In the genomic region with DNA sequence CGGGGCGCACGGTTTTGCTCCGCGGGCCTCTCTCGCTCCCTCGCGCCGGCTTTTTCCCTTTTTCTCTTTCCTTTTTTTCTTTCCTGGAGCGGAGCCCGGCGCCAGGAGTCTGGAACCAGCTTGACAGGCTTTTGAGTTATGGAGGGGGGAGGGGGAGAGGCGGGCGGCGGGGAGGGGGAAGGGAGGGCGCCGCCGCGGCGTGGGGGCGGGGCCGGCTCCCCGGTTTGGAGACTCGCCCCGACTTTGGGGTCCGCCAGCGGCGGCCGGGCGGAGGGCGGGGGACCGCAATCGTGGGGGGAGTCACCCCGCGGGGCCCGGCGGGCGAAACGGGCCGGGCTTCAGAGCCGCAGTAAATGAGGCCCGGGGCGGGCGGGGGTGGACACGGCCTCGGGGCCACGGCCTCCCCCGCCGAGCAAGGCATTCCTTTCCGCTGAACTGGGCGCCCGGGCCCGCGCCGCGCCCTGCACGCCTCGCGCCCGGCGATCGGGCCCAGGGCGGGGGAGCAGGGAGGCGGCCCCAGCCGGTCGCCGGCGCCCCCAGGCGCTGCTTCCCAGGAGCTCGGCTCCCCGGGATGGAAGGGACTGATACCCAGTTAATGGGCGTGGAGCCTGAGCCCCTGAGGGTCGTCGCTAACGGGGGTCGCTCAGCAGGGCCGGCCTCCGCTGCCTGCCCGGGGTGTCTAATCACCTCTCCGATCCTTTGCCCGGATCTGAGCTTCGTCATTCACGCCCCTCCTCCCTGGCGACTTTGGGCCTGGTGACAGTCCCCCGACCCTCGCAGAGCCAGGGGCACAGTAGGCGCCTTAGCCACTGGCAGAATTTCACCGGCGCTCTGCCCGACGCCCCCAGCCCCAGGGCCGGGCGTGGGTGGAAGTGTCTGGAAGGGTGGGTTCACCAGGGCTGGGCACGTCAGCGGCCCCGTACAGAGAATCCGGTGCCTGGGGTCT, we compare ENCODE assay signal across 1 cellular context.
TF ChIP-seq lines count a peak whose summit lies in the region.

No MANE protein-coding gene starts in this region.

TF ChIP-seq in SK-N-SH, 30 proteins besides CTCF, POLR2A, EP300 and RAD21 (continued from another document):
- TF ChIP-seq, protein P1, sequence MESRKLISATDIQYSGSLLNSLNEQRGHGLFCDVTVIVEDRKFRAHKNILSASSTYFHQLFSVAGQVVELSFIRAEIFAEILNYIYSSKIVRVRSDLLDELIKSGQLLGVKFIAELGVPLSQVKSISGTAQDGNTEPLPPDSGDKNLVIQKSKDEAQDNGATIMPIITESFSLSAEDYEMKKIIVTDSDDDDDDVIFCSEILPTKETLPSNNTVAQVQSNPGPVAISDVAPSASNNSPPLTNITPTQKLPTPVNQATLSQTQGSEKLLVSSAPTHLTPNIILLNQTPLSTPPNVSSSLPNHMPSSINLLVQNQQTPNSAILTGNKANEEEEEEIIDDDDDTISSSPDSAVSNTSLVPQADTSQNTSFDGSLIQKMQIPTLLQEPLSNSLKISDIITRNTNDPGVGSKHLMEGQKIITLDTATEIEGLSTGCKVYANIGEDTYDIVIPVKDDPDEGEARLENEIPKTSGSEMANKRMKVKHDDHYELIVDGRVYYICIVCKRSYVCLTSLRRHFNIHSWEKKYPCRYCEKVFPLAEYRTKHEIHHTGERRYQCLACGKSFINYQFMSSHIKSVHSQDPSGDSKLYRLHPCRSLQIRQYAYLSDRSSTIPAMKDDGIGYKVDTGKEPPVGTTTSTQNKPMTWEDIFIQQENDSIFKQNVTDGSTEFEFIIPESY (IDR thresholded peaks at IDR 0.05; ENCODE audit: borderline replicate concordance, low read depth): peak; percentile 1; the same call in 1 of the 2 replicates
- TF ChIP-seq NFIC (IDR thresholded peaks at IDR 0.05; ENCODE audit: borderline replicate concordance) (peak; percentile 74), TAF1 (IDR thresholded peaks at IDR 0.05; ENCODE audit: borderline replicate concordance, low read depth, low read length) (peak; percentile 60; the same call in 1 of the 2 replicates), FOXM1 (IDR thresholded peaks at IDR 0.05; ENCODE audit: low read depth) (peak; percentile 9; the same call in 1 of the 2 replicates), ELF1 (IDR thresholded peaks at IDR 0.05) (no peak), RFX5 (IDR thresholded peaks at IDR 0.05; ENCODE audit: low read length) (no peak), SMC3 (IDR thresholded peaks at IDR 0.05; ENCODE audit: low read depth, low read length) (peak; percentile 5; the same call in 1 of the 2 replicates), FOSL2 (IDR thresholded peaks at IDR 0.05; ENCODE audit: borderline replicate concordance, low read depth) (no peak), CHD2 (IDR thresholded peaks at IDR 0.05; ENCODE audit: low read length, partially characterized antibody) (peak; percentile 72), MXI1 (IDR thresholded peaks at IDR 0.05; ENCODE audit: low read depth, low read length) (no peak), JUND (IDR thresholded peaks at IDR 0.05) (peak; percentile 10; the same call in 1 of the 2 replicates), EZH2phosphoT487 (IDR thresholded peaks at IDR 0.05; ENCODE audit: borderline replicate concordance, low read depth) (no peak)
- TF ChIP-seq, protein P2, sequence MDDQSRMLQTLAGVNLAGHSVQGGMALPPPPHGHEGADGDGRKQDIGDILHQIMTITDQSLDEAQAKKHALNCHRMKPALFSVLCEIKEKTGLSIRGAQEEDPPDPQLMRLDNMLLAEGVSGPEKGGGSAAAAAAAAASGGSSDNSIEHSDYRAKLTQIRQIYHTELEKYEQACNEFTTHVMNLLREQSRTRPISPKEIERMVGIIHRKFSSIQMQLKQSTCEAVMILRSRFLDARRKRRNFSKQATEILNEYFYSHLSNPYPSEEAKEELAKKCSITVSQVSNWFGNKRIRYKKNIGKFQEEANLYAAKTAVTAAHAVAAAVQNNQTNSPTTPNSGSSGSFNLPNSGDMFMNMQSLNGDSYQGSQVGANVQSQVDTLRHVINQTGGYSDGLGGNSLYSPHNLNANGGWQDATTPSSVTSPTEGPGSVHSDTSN (IDR thresholded peaks at IDR 0.05): peak; percentile 84
